In genomic region chr10:71447676-71448075, GRCh38 we compare ENCODE assay signal across 22 cellular contexts. TPM values are rescaled to one million over a fixed set of nuclear protein-coding genes. Genes with fewer than 3 reads are reported as not detected.
"Had no signal": no experiment of that assay in that cellular context is flagged by ENCODE, and none has a peak within 500 bp of the region (broad histone marks: within the 10 kb centered on the region; RNA-seq: fewer than 3 reads in every experiment).

No MANE protein-coding gene starts in this region.

- H3K36me3 Mint-ChIP-seq: activated naive CD8-positive, alpha-beta T cell treated with anti-CD3 and anti-CD28 coated beads for 36 hours had no signal

- H3K36me3 ChIP-seq: right atrium auricular region, upper lobe of left lung had no signal

- ATAC-seq: activated T-helper 17 cell treated with anti-CD3 and anti-CD28 coated beads, Interleukin-2, amount 50 U/mL, for 72 hours; foreskin keratinocyte had no signal

- DNase-seq: activated CD4-positive, alpha-beta memory T cell treated with anti-CD3 and anti-CD28 coated beads, Interleukin-2, amount 10 ng/mL, durations not matched to agents 7 days and 5 days; activated CD4-positive, alpha-beta T cell treated with anti-CD3 and anti-CD28 coated beads for 48 hours; activated CD4-positive, CD25-positive, alpha-beta regulatory T cell; activated naive CD4-positive, alpha-beta T cell; activated naive CD8-positive, alpha-beta T cell treated with anti-CD3 and anti-CD28 coated beads for 36 hours; activated T-cell treated with anti-CD3 and anti-CD28 coated beads, Interleukin-2, amount 50 U/mL, for 1 hour; amniotic stem cell; endodermal cell; foreskin keratinocyte; hypothalamus; islet precursor cell; stimulated activated CD4-positive, alpha-beta T cell treated with anti-CD3 and anti-CD28 coated beads, Interleukin-15, amount 100 ng/mL, for 24 hours; stimulated activated CD4-positive, alpha-beta T cell treated with anti-CD3 and anti-CD28 coated beads, Interleukin-2, amount 100 ng/mL, for 48 hours; T-helper 1 cell; T-helper 9 cell; upper lobe of left lung had no signal

- H3K27ac ChIP-seq: foreskin keratinocyte, right atrium auricular region, skin epidermis, upper lobe of left lung had no signal

- H3K4me3 ChIP-seq: lung, right atrium auricular region, skin epidermis, upper lobe of left lung had no signal

- H3K27me3 ChIP-seq: right atrium auricular region, upper lobe of left lung had no signal

- H3K27me3 Mint-ChIP-seq: activated CD4-positive, alpha-beta memory T cell treated with anti-CD3 and anti-CD28 coated beads, Interleukin-2, amount 10 ng/mL, durations not matched to agents 7 days and 5 days; activated naive CD8-positive, alpha-beta T cell treated with anti-CD3 and anti-CD28 coated beads for 36 hours; activated T-helper 17 cell treated with anti-CD3 and anti-CD28 coated beads, Interleukin-2, amount 50 U/mL, for 72 hours; stimulated activated naive CD8-positive, alpha-beta T cell treated with anti-CD3 and anti-CD28 coated beads, Interleukin-15, Interleukin-2, amounts not matched to agents 100 ng/mL and 50 ng/mL, for 24 hours had no signal

- H3K9me3 ChIP-seq: right atrium auricular region, upper lobe of left lung had no signal

- H3K9me3 Mint-ChIP-seq: activated CD4-positive, alpha-beta memory T cell treated with anti-CD3 and anti-CD28 coated beads, Interleukin-2, amount 10 ng/mL, durations not matched to agents 7 days and 5 days; activated naive CD8-positive, alpha-beta T cell treated with anti-CD3 and anti-CD28 coated beads for 36 hours; activated T-helper 17 cell treated with anti-CD3 and anti-CD28 coated beads, Interleukin-2, amount 50 U/mL, for 72 hours; endodermal cell; stimulated activated naive CD8-positive, alpha-beta T cell treated with anti-CD3 and anti-CD28 coated beads, Interleukin-15, Interleukin-2, amounts not matched to agents 100 ng/mL and 50 ng/mL, for 24 hours had no signal

- H3K27ac Mint-ChIP-seq: activated CD4-positive, alpha-beta memory T cell treated with anti-CD3 and anti-CD28 coated beads, Interleukin-2, amount 10 ng/mL, durations not matched to agents 7 days and 5 days; activated naive CD8-positive, alpha-beta T cell treated with anti-CD3 and anti-CD28 coated beads for 36 hours; activated T-helper 17 cell treated with anti-CD3 and anti-CD28 coated beads, Interleukin-2, amount 50 U/mL, for 72 hours; endodermal cell; progenitor cell of endocrine pancreas; stimulated activated naive CD8-positive, alpha-beta T cell treated with anti-CD3 and anti-CD28 coated beads, Interleukin-15, Interleukin-2, amounts not matched to agents 100 ng/mL and 50 ng/mL, for 24 hours had no signal

- H3K4me1 Mint-ChIP-seq: activated CD4-positive, alpha-beta memory T cell treated with anti-CD3 and anti-CD28 coated beads, Interleukin-2, amount 10 ng/mL, durations not matched to agents 7 days and 5 days; activated naive CD8-positive, alpha-beta T cell treated with anti-CD3 and anti-CD28 coated beads for 36 hours; activated T-helper 17 cell treated with anti-CD3 and anti-CD28 coated beads, Interleukin-2, amount 50 U/mL, for 72 hours; endodermal cell had no signal

- H3K4me1 ChIP-seq: foreskin keratinocyte, right atrium auricular region, upper lobe of left lung had no signal

- H3K4me3 Mint-ChIP-seq: activated CD4-positive, alpha-beta memory T cell treated with anti-CD3 and anti-CD28 coated beads, Interleukin-2, amount 10 ng/mL, durations not matched to agents 7 days and 5 days; activated naive CD8-positive, alpha-beta T cell treated with anti-CD3 and anti-CD28 coated beads for 36 hours; activated T-helper 17 cell treated with anti-CD3 and anti-CD28 coated beads, Interleukin-2, amount 50 U/mL, for 72 hours; endodermal cell; stimulated activated naive CD8-positive, alpha-beta T cell treated with anti-CD3 and anti-CD28 coated beads, Interleukin-15, Interleukin-2, amounts not matched to agents 100 ng/mL and 50 ng/mL, for 24 hours had no signal

RNA-seq across cellular contexts. Expression of gene CDH23, which starts 51.0 kb away (rescaled TPM):
- polyA plus RNA-seq: foreskin keratinocyte had no signal
